11 cellular contexts compared by ENCODE assay signal in genomic region chr10:3812141-3812540, GRCh38. TPM values are rescaled to one million over a fixed set of nuclear protein-coding genes. Genes with fewer than 3 reads are reported as not detected.
DNase-seq lines count a peak whose midpoint lies in the region; ATAC-seq and TF ChIP-seq lines count a peak whose summit lies in the region.
"Had no signal": no experiment of that assay in that cellular context is flagged by ENCODE, and none has a peak within 500 bp of the region (broad histone marks: within the 10 kb centered on the region; RNA-seq: fewer than 3 reads in every experiment).

No MANE protein-coding gene starts in this region.

- peak overlapping the region; percentile 7 to 89 for H2BK12ac ChIP-seq in mesenchymal stem cell (ENCODE audit: low read length in 2 of 2)

- H3K36me3 Mint-ChIP-seq in activated CD8-positive, alpha-beta T cell treated with anti-CD3 and anti-CD28 coated beads, Interleukin-2, amount 10 ng/mL, durations not matched to agents 7 days and 5 days (ENCODE audit: low read depth): peaks cover 9% of the 10 kb centered on the region
- no peaks in the 10 kb centered on the region for H3K36me3 Mint-ChIP-seq in activated CD8-positive, alpha-beta T cell treated with anti-CD3 and anti-CD28 coated beads for 36 hours (ENCODE audit: low read depth)
- H3K36me3 Mint-ChIP-seq in MCF 10A (ENCODE audit: insufficient read depth, unreplicated experiment): no peaks in the 10 kb centered on the region
- peaks cover 11% of the 10 kb centered on the region for H3K36me3 Mint-ChIP-seq in activated T-helper 17 cell treated with anti-CD3 and anti-CD28 coated beads, Interleukin-2, amount 50 U/mL, for 72 hours (ENCODE audit: low read depth)

- CTCF ChIA-PET in activated CD8-positive, alpha-beta T cell treated with anti-CD3 and anti-CD28 coated beads, Interleukin-2, amount 10 ng/mL, durations not matched to agents 7 days and 5 days (lab: Charles Lee): interaction anchor here (0.6 to 3.2 kb wide), 5 partner anchors 11 to 40 kb away, joined by 3 to 20 read pairs (median 6); no protein-coding TSS in a partner anchor
- CTCF ChIA-PET in activated CD8-positive, alpha-beta T cell treated with anti-CD3 and anti-CD28 coated beads for 36 hours (lab: Charles Lee): interaction anchor here (1.2 to 1.5 kb wide), 3 partner anchors 12 to 572 kb away, joined by 3 read pairs; no protein-coding TSS in a partner anchor
- CTCF ChIA-PET in MCF 10A (lab: Yijun Ruan, JAX): interaction anchor here (0.7 to 2.8 kb wide), 4 partner anchors 12 to 532 kb away, joined by 3 to 16 read pairs (median 3); no protein-coding TSS in a partner anchor

- H3K9me3 ChIP-seq in mesenchymal stem cell (ENCODE audit: control insufficient read depth, low read length) (no peaks in the 10 kb centered on the region), tibial nerve (no peaks in the 10 kb centered on the region)

- H3K4me1 Mint-ChIP-seq in activated CD8-positive, alpha-beta T cell treated with anti-CD3 and anti-CD28 coated beads, Interleukin-2, amount 10 ng/mL, durations not matched to agents 7 days and 5 days (ENCODE audit: low read depth): peaks cover 77% of the 10 kb centered on the region
- peaks cover 61% of the 10 kb centered on the region for H3K4me1 Mint-ChIP-seq in activated CD8-positive, alpha-beta T cell treated with anti-CD3 and anti-CD28 coated beads for 36 hours (ENCODE audit: low read depth)
- peaks cover 43% of the 10 kb centered on the region for H3K4me1 Mint-ChIP-seq in MCF 10A (ENCODE audit: insufficient read depth, unreplicated experiment)
- H3K4me1 Mint-ChIP-seq in activated T-helper 17 cell treated with anti-CD3 and anti-CD28 coated beads, Interleukin-2, amount 50 U/mL, for 72 hours: peaks cover 47% of the 10 kb centered on the region

- H4K91ac ChIP-seq in mesenchymal stem cell (ENCODE audit: low read length): no peak overlapping the region

- peak overlapping the region; percentile 79 for H3K27ac ChIP-seq in mesenchymal stem cell (ENCODE audit: low read length, poor library complexity, severe bottlenecking)
- H3K27ac ChIP-seq in tibial nerve: peak overlapping the region; percentile 57 to 87 (median 82)

- intact Hi-C loops in activated CD8-positive, alpha-beta T cell treated with anti-CD3 and anti-CD28 coated beads for 36 hours (cut with micrococcal nuclease): no loop called here
- intact Hi-C loops in MCF 10A (cut with micrococcal nuclease): no loop called here

- no peak overlapping the region for H3K4me2 ChIP-seq in mesenchymal stem cell (ENCODE audit: low read length, poor library complexity, severe bottlenecking)

- H3K27me3 Mint-ChIP-seq in activated CD8-positive, alpha-beta T cell treated with anti-CD3 and anti-CD28 coated beads, Interleukin-2, amount 10 ng/mL, durations not matched to agents 7 days and 5 days (ENCODE audit: low read depth): no peaks in the 10 kb centered on the region
- no peaks in the 10 kb centered on the region for H3K27me3 Mint-ChIP-seq in activated CD8-positive, alpha-beta T cell treated with anti-CD3 and anti-CD28 coated beads for 36 hours
- no peaks in the 10 kb centered on the region for H3K27me3 Mint-ChIP-seq in MCF 10A (ENCODE audit: insufficient read depth, unreplicated experiment)
- H3K27me3 Mint-ChIP-seq in activated T-helper 17 cell treated with anti-CD3 and anti-CD28 coated beads, Interleukin-2, amount 50 U/mL, for 72 hours: no peaks in the 10 kb centered on the region

- peak overlapping the region; percentile 69 for H4K8ac ChIP-seq in mesenchymal stem cell (ENCODE audit: low read length)

- H3K4me3 ChIP-seq in mesenchymal stem cell (ENCODE audit: insufficient read depth in 1 of 2, low read depth in 1 of 2, low read length in 2 of 2) (peak overlapping the region in 1 of 2 experiments; percentile 63), tibial nerve (no peak overlapping the region)

- H3K23ac ChIP-seq in mesenchymal stem cell (ENCODE audit: low read length in 2 of 2): no peak overlapping the region

- H3K4me3 Mint-ChIP-seq in activated CD8-positive, alpha-beta T cell treated with anti-CD3 and anti-CD28 coated beads, Interleukin-2, amount 10 ng/mL, durations not matched to agents 7 days and 5 days: peak overlapping the region; percentile 71
- no peak overlapping the region for H3K4me3 Mint-ChIP-seq in activated CD8-positive, alpha-beta T cell treated with anti-CD3 and anti-CD28 coated beads for 36 hours
- H3K4me3 Mint-ChIP-seq in MCF 10A (ENCODE audit: unreplicated experiment): no peak overlapping the region
- H3K4me3 Mint-ChIP-seq in activated T-helper 17 cell treated with anti-CD3 and anti-CD28 coated beads, Interleukin-2, amount 50 U/mL, for 72 hours: no peak overlapping the region

- peak overlapping the region; percentile 83 for H3K9ac ChIP-seq in mesenchymal stem cell (ENCODE audit: low read length)

- WGBS in mesenchymal stem cell: 100% methylated on average over 3 of the region's 7 CpGs
- WGBS in tibial nerve, 2 donors: 77 to 80% methylated on average over 7 of the region's 7 CpGs

- no peak for DNase-seq in activated CD8-positive, alpha-beta T cell treated with anti-CD3 and anti-CD28 coated beads, Interleukin-2, amount 10 ng/mL, durations not matched to agents 7 days and 5 days
- no peak for DNase-seq in activated CD8-positive, alpha-beta T cell treated with anti-CD3 and anti-CD28 coated beads for 36 hours
- DNase-seq in MCF 10A (ENCODE audit: unreplicated experiment) (no peak), mesenchymal stem cell (no peak), tibial nerve (ENCODE audit: low spot score in 2 of 2) (no peak), OCI-M2 (lab: John Stamatoyannopoulos, UW; ENCODE audit: unreplicated experiment) (no peak), DMS153 (lab: John Stamatoyannopoulos, UW) (no peak)
- DNase-seq: activated gamma-delta T cell, KBM-7, T1000 had no signal

- no peaks in the 10 kb centered on the region for H3K79me1 ChIP-seq in mesenchymal stem cell (replicated peaks; ENCODE audit: low read length, poor library complexity, severe bottlenecking)

- peak overlapping the region; percentile 14 to 54 for H3K18ac ChIP-seq in mesenchymal stem cell (ENCODE audit: low read depth in 1 of 2, low read length in 2 of 2)

- no peak overlapping the region for H2BK15ac ChIP-seq in mesenchymal stem cell (ENCODE audit: low read depth, poor library complexity, severe bottlenecking)

- no peak for TF ChIP-seq EP300 in tibial nerve (IDR thresholded peaks at IDR 0.05)

- no peak overlapping the region for H2AFZ ChIP-seq in mesenchymal stem cell (ENCODE audit: low read depth, low read length)

- no peak overlapping the region for H2BK120ac ChIP-seq in mesenchymal stem cell (ENCODE audit: low read depth, low read length)

- POLR2A ChIA-PET in activated CD8-positive, alpha-beta T cell treated with anti-CD3 and anti-CD28 coated beads, Interleukin-2, amount 10 ng/mL, durations not matched to agents 7 days and 5 days (lab: Charles Lee): interaction anchor here (1.1 to 13.1 kb wide), 9 partner anchors 8 to 159 kb away, joined by 3 to 658 read pairs (median 12); partner anchors contain the start of gene KLF6
- POLR2A ChIA-PET in activated CD8-positive, alpha-beta T cell treated with anti-CD3 and anti-CD28 coated beads for 36 hours (lab: Charles Lee): interaction anchor here (1.0 to 10.5 kb wide), 7 partner anchors 11 to 123 kb away, joined by 3 to 281 read pairs (median 4); partner anchors contain the start of gene KLF6
- POLR2A ChIA-PET in MCF 10A (lab: Yijun Ruan, JAX): interaction anchor here (0.9 to 14.1 kb wide), 17 partner anchors 9 to 866 kb away, joined by 3 to 571 read pairs (median 14); partner anchors contain the start of gene KLF6

- H3K36me3 ChIP-seq in mesenchymal stem cell (ENCODE audit: control insufficient read depth in 1 of 2, insufficient read depth in 2 of 2, low read depth in 1 of 2, low read length in 2 of 2) (no peaks in the 10 kb centered on the region), tibial nerve (no peaks in the 10 kb centered on the region)

- H3K27ac Mint-ChIP-seq in activated CD8-positive, alpha-beta T cell treated with anti-CD3 and anti-CD28 coated beads, Interleukin-2, amount 10 ng/mL, durations not matched to agents 7 days and 5 days: peak overlapping the region; percentile 91
- H3K27ac Mint-ChIP-seq in activated CD8-positive, alpha-beta T cell treated with anti-CD3 and anti-CD28 coated beads for 36 hours: no peak overlapping the region
- H3K27ac Mint-ChIP-seq in MCF 10A (ENCODE audit: low read depth, unreplicated experiment): peak overlapping the region; percentile 100
- H3K27ac Mint-ChIP-seq in activated T-helper 17 cell treated with anti-CD3 and anti-CD28 coated beads, Interleukin-2, amount 50 U/mL, for 72 hours: no peak overlapping the region

- H2AK5ac ChIP-seq in mesenchymal stem cell (ENCODE audit: low read length, severe bottlenecking): peak overlapping the region; percentile 65

- TF ChIP-seq POLR2A in tibial nerve (IDR thresholded peaks at IDR 0.05): no peak

- no TSS peak for BruUV-seq in MCF 10A (replicated peaks; lab: Mats Ljungman, UMichigan)

- H3K14ac ChIP-seq in mesenchymal stem cell (ENCODE audit: low read length in 2 of 2): no peak overlapping the region

- peak overlapping the region in 1 of 2 experiments; percentile 54 for H3K4ac ChIP-seq in mesenchymal stem cell (ENCODE audit: low read depth in 1 of 2, low read length in 2 of 2)

- TF ChIP-seq CTCF in activated CD8-positive, alpha-beta T cell treated with anti-CD3 and anti-CD28 coated beads for 36 hours (IDR thresholded peaks at IDR 0.05): no peak
- TF ChIP-seq CTCF in MCF 10A (IDR thresholded peaks at IDR 0.05; ENCODE audit: unreplicated experiment) (no peak), tibial nerve (IDR thresholded peaks at IDR 0.05) (no peak)

- no peaks in the 10 kb centered on the region for H3K9me3 Mint-ChIP-seq in activated CD8-positive, alpha-beta T cell treated with anti-CD3 and anti-CD28 coated beads, Interleukin-2, amount 10 ng/mL, durations not matched to agents 7 days and 5 days (ENCODE audit: insufficient read depth)
- H3K9me3 Mint-ChIP-seq in activated CD8-positive, alpha-beta T cell treated with anti-CD3 and anti-CD28 coated beads for 36 hours: no peaks in the 10 kb centered on the region
- H3K9me3 Mint-ChIP-seq in MCF 10A (ENCODE audit: unreplicated experiment): no peaks in the 10 kb centered on the region
- no peaks in the 10 kb centered on the region for H3K9me3 Mint-ChIP-seq in activated T-helper 17 cell treated with anti-CD3 and anti-CD28 coated beads, Interleukin-2, amount 50 U/mL, for 72 hours

- H2BK5ac ChIP-seq in mesenchymal stem cell (ENCODE audit: low read depth, low read length, poor library complexity, severe bottlenecking): no peak overlapping the region

- H3K4me1 ChIP-seq in mesenchymal stem cell (ENCODE audit: control insufficient read depth, insufficient read depth, low read depth, low read length): peaks cover 27% of the 10 kb centered on the region
- H3K4me1 ChIP-seq in tibial nerve: peaks cover 0 to 40% (median 29%) of the 10 kb centered on the region in 4 donors

- H3K27me3 ChIP-seq in mesenchymal stem cell (ENCODE audit: control insufficient read depth in 1 of 2, insufficient read depth in 1 of 2, low read length in 2 of 2) (no peaks in the 10 kb centered on the region), tibial nerve (no peaks in the 10 kb centered on the region)

- no peak for ATAC-seq in activated CD8-positive, alpha-beta T cell treated with anti-CD3 and anti-CD28 coated beads, Interleukin-2, amount 10 ng/mL, durations not matched to agents 7 days and 5 days
- ATAC-seq in activated CD8-positive, alpha-beta T cell treated with anti-CD3 and anti-CD28 coated beads for 36 hours: no peak
- no peak for ATAC-seq in activated T-helper 17 cell treated with anti-CD3 and anti-CD28 coated beads, Interleukin-2, amount 50 U/mL, for 72 hours (replicated peaks)

RNA-seq across cellular contexts. Expression of gene KLF6, which starts 27.1 kb away (rescaled TPM):
- total RNA-seq in activated CD8-positive, alpha-beta T cell treated with anti-CD3 and anti-CD28 coated beads, Interleukin-2, amount 10 ng/mL, durations not matched to agents 7 days and 5 days: 100 to 1,000 TPM; 208 to 215 TPM
- total RNA-seq in activated CD8-positive, alpha-beta T cell treated with anti-CD3 and anti-CD28 coated beads for 36 hours: 100 to 1,000 TPM; 116 to 120 TPM
- total RNA-seq in MCF 10A (2022) (253 and 282 TPM in 2 replicates), tibial nerve (100 to 1,000 TPM; 156 to 226 (median 189) TPM)
- 195 TPM for polyA plus RNA-seq in mesenchymal stem cell (2013, experiment 1 of 2)
- 183 TPM for polyA plus RNA-seq in mesenchymal stem cell (2013, experiment 2 of 2)
- total RNA-seq in activated T-helper 17 cell treated with anti-CD3 and anti-CD28 coated beads, Interleukin-2, amount 50 U/mL, for 72 hours: 100 to 1,000 TPM; 163 to 201 TPM

Comparison
In these comparisons a context has a peak if more than half of its experiments do, and no peak if none do; other contexts are left out.
1. H3K27ac Mint-ChIP-seq: peak in activated CD8-positive, alpha-beta T cell treated with anti-CD3 and anti-CD28 coated beads, Interleukin-2, amount 10 ng/mL, durations not matched to agents 7 days and 5 days (single experiment) and MCF 10A (single experiment); none in activated CD8-positive, alpha-beta T cell treated with anti-CD3 and anti-CD28 coated beads for 36 hours (single experiment) and activated T-helper 17 cell treated with anti-CD3 and anti-CD28 coated beads, Interleukin-2, amount 50 U/mL, for 72 hours (single experiment).